8 cellular contexts compared by ENCODE assay signal in genomic region chr1:172089768-172090510, GRCh38.
DNase-seq lines count a peak whose midpoint lies in the region; TF ChIP-seq lines count a peak whose summit lies in the region.

No MANE protein-coding gene starts in this region.

- no peak overlapping the region for H3K4me3 Mint-ChIP-seq in progenitor cell of endocrine pancreas (ENCODE audit: low read depth)

- H3K79me2 ChIP-seq in fibroblast of lung (ENCODE audit: control insufficient read depth, insufficient read depth, low read length): no peaks in the 10 kb centered on the region

- no peak overlapping the region for H3K9ac ChIP-seq in fibroblast of lung (ENCODE audit: insufficient read depth, low read length)

- TF ChIP-seq CTCF in fibroblast of lung (conservative IDR thresholded peaks at IDR 0.05 in 1 of 2, IDR thresholded peaks at IDR 0.05 in 1 of 2; ENCODE audit: low read depth in 1 of 2, low read length in 2 of 2) (peak; percentile 60 to 84), progenitor cell of endocrine pancreas (IDR thresholded peaks at IDR 0.05; ENCODE audit: unreplicated experiment) (peak; percentile 71)

- no peaks in the 10 kb centered on the region for H3K36me3 Mint-ChIP-seq in progenitor cell of endocrine pancreas (ENCODE audit: insufficient read depth)

- H2AFZ ChIP-seq in fibroblast of lung (ENCODE audit: low read length): no peak overlapping the region

- no peak overlapping the region for H3K4me2 ChIP-seq in fibroblast of lung (ENCODE audit: extremely low read depth, insufficient read depth, low read length)

- no peak overlapping the region for H3K27ac Mint-ChIP-seq in progenitor cell of endocrine pancreas

- no peaks in the 10 kb centered on the region for H3K27me3 Mint-ChIP-seq in progenitor cell of endocrine pancreas

- no peak overlapping the region for H3K4me3 ChIP-seq in fibroblast of lung (replicated peaks in 1 of 4; ENCODE audit: control extremely low read depth in 1 of 4, insufficient read depth in 1 of 4, low read depth in 3 of 4, low read length in 4 of 4)

- no peaks in the 10 kb centered on the region for H3K9me3 ChIP-seq in fibroblast of lung (ENCODE audit: control insufficient read depth, insufficient read depth, low read depth, low read length)

- peaks cover 5% of the 10 kb centered on the region for H3K9me3 Mint-ChIP-seq in progenitor cell of endocrine pancreas (ENCODE audit: low read depth)

- no peaks in the 10 kb centered on the region for H3K4me1 ChIP-seq in fibroblast of lung (ENCODE audit: control insufficient read depth, extremely low read depth, insufficient read depth, low read length)

- no peaks in the 10 kb centered on the region for H4K20me1 ChIP-seq in fibroblast of lung (ENCODE audit: control insufficient read depth, extremely low read depth, insufficient read depth, low read length)

- peak; percentile 43 for DNase-seq in NCI-H82 (lab: John Stamatoyannopoulos, UW)
- DNase-seq in NCI-H82 treated with DMSO at 0.1 percent for 48 hours (lab: John Stamatoyannopoulos, UW; ENCODE audit: unreplicated experiment): no peak
- DNase-seq in NCI-H2171 (lab: John Stamatoyannopoulos, UW): peak; percentile 1
- DNase-seq in activated T-cell treated with anti-CD3 and anti-CD28 coated beads for 4 hours: peak; percentile 39
- DNase-seq in fibroblast of lung (ENCODE audit: low read depth in 2 of 2): peak; percentile 47 to 63
- peak; percentile 11 for DNase-seq in progenitor cell of endocrine pancreas (ENCODE audit: low spot score, unreplicated experiment)
- DNase-seq in NCI-H748 (lab: John Stamatoyannopoulos, UW; ENCODE audit: unreplicated experiment): no peak
- DNase-seq in epidermal melanocyte (ENCODE audit: insufficient read length, low spot score): no peak

- no peaks in the 10 kb centered on the region for H3K36me3 ChIP-seq in fibroblast of lung (ENCODE audit: control insufficient read depth, insufficient read depth, low read length)

- H3K27ac ChIP-seq in fibroblast of lung (ENCODE audit: insufficient read depth, low read length): no peak overlapping the region

- H3K4me1 Mint-ChIP-seq in progenitor cell of endocrine pancreas (ENCODE audit: low read depth): peaks cover 7% of the 10 kb centered on the region

- no peaks in the 10 kb centered on the region for H3K27me3 ChIP-seq in fibroblast of lung (ENCODE audit: control insufficient read depth, insufficient read depth, low read length)

Comparison
In these comparisons a context has a peak if more than half of its experiments do, and no peak if none do; other contexts are left out.
1. DNase-seq: peak in NCI-H82 (single experiment), NCI-H2171 (single experiment), activated T-cell treated with anti-CD3 and anti-CD28 coated beads for 4 hours (single experiment), fibroblast of lung (2 of 2) and progenitor cell of endocrine pancreas (single experiment); none in NCI-H82 treated with DMSO at 0.1 percent for 48 hours (single experiment), NCI-H748 (single experiment) and epidermal melanocyte (single experiment).